Comparison of ENCODE assay signal across 1 cellular context in the genomic region with DNA sequence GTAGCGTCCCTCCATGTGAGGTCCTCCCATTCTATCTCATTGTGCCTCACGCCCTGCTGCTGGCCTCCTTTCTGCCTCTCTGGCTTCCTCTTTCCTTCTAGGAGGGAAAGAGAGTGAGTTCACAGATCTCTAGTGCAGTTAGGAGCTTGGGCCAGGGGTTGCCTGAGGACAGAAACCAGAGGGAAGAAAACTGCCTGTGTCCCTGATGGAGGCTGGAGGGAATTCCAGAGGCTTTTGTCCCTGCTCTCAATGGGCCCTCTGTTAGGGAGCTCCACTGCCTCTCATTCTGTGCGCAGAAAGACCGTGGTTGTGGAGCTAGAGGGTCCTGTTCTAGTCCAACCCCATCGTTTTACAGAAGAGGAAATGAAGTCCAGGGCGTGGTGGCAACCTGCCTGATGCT.
TF ChIP-seq lines count a peak whose summit lies in the region.

No MANE protein-coding gene starts in this region.

TF ChIP-seq in HCT116, 20 proteins besides CTCF, POLR2A, EP300 and RAD21:
- TF ChIP-seq YY1 (IDR thresholded peaks at IDR 0.05; ENCODE audit: extremely low read depth, insufficient replicate concordance, low read depth, low read length) = no peak
- TF ChIP-seq EGR1 (IDR thresholded peaks at IDR 0.05; ENCODE audit: low read depth) = no peak
- TF ChIP-seq CEBPB (IDR thresholded peaks at IDR 0.05; ENCODE audit: low read depth) = no peak
- TF ChIP-seq ZNF274 (IDR thresholded peaks at IDR 0.05; ENCODE audit: low read depth, low read length) = no peak
